ENCODE assay signal across 8 cellular contexts in genomic region chr1:52365746-52366516, GRCh38. TPM values are rescaled to one million over a fixed set of nuclear protein-coding genes. Genes with fewer than 3 reads are reported as not detected.
A peak's percentile ranks its signal among the peaks of the same experiment; 100 is the strongest.
DNase-seq lines count a peak whose midpoint lies in the region; ATAC-seq and TF ChIP-seq lines count a peak whose summit lies in the region.

TSS of gene CC2D1B (minus strand) at chr1:52366205. CDS start at chr1:52364620, 1,585 bp downstream.

- H3K9ac ChIP-seq in KMS-11: peak within 1 kb of the TSS; percentile 73

- peak; percentile 94 for DNase-seq in DMS79 treated with DMSO at 0.1 percent for 48 hours (lab: John Stamatoyannopoulos, UW)
- DNase-seq in Peyer's patch: peak; percentile 97 to 100 (median 99)
- DNase-seq in activated T-cell treated with anti-CD3 and anti-CD28 coated beads, Interleukin-2, amount 50 U/mL, for 48 hours: peak; percentile 99
- peak; percentile 96 to 99 for DNase-seq in stimulated activated CD8-positive, alpha-beta memory T cell treated with anti-CD3 and anti-CD28 coated beads, Interleukin-7, amount 100 ng/mL, for 4 hours (ENCODE audit: low read depth in 2 of 2)

- peak within 1 kb of the TSS; percentile 80 for H2AFZ ChIP-seq in KMS-11 (ENCODE audit: low read depth)

- H3K36me3 ChIP-seq in KMS-11 (ENCODE audit: insufficient read depth) (no peaks in the 10 kb centered on the region), Peyer's patch (peaks cover 0 to 21% (median 0%) of the 10 kb centered on the region in 3 donors), muscle layer of duodenum (ENCODE audit: control insufficient read depth in 1 of 2, insufficient read depth in 2 of 2, low read length in 2 of 2) (peaks cover 15 to 22% of the 10 kb centered on the region in 2 donors)

- peak within 1 kb of the TSS; percentile 96 for H3K4me2 ChIP-seq in KMS-11

- no peaks in the 10 kb centered on the region for H3K27me3 ChIP-seq in KMS-11 (ENCODE audit: insufficient read depth, low read depth)
- no peaks in the 10 kb centered on the region for H3K27me3 ChIP-seq in Peyer's patch
- H3K27me3 ChIP-seq in muscle layer of duodenum (ENCODE audit: low read depth, low read length): no peaks in the 10 kb centered on the region

- H4K20me1 ChIP-seq in KMS-11 (ENCODE audit: insufficient read depth): no peaks in the 10 kb centered on the region

- H3K9me3 ChIP-seq in Peyer's patch (no peaks in the 10 kb centered on the region), muscle layer of duodenum (ENCODE audit: control insufficient read depth in 1 of 2, low read length in 2 of 2) (no peaks in the 10 kb centered on the region)

- peak within 1 kb of the TSS; percentile 99 for H3K4me3 ChIP-seq in KMS-11 (IDR thresholded peaks at IDR 0.05; ENCODE audit: insufficient read depth, low read depth, low read length)
- peak within 1 kb of the TSS; percentile 91 to 93 (median 91) for H3K4me3 ChIP-seq in Peyer's patch
- peak within 1 kb of the TSS; percentile 82 to 95 for H3K4me3 ChIP-seq in muscle layer of duodenum (ENCODE audit: low read depth in 1 of 2, low read length in 2 of 2)

- peak; percentile 87 for ATAC-seq in GM21737 (IDR thresholded peaks at IDR 0.05; ENCODE audit: unreplicated experiment)
- ATAC-seq in esophagus mucosa: peak; percentile 95

- TF ChIP-seq CTCF in KMS-11 (conservative IDR thresholded peaks at IDR 0.05; ENCODE audit: low read depth, low read length): no peak
- peak in 4 of 6 experiments; percentile 40 to 61 (median 57) for TF ChIP-seq CTCF in Peyer's patch (IDR thresholded peaks at IDR 0.05)

- H3K27ac ChIP-seq in KMS-11 (peak within 1 kb of the TSS; percentile 52), Peyer's patch (peak within 1 kb of the TSS; percentile 94 to 99 (median 96)), muscle layer of duodenum (ENCODE audit: low read length) (peak within 1 kb of the TSS; percentile 84)

- H3K4me1 ChIP-seq in KMS-11 (ENCODE audit: low read depth, poor library complexity, severe bottlenecking) (peaks cover 24% of the 10 kb centered on the region), Peyer's patch (peaks cover 3 to 13% (median 8%) of the 10 kb centered on the region in 4 donors), muscle layer of duodenum (ENCODE audit: control insufficient read depth in 1 of 2, insufficient read depth in 2 of 2, low read length in 2 of 2) (peaks cover 6 to 20% of the 10 kb centered on the region in 2 donors)

- TF ChIP-seq POLR2A in Peyer's patch (IDR thresholded peaks at IDR 0.05): peak; percentile 93 to 95

- H3K79me2 ChIP-seq in KMS-11 (ENCODE audit: insufficient read depth, low read depth): peaks cover 15% of the 10 kb centered on the region; the same call in 1 of the 2 replicates

RNA-seq across cellular contexts. Expression of gene CC2D1B, which starts in this region (rescaled TPM):
- total RNA-seq in Peyer's patch: 10 to 100 TPM; 48.4 to 61.2 (median 52.2) TPM
- 14.3 TPM for total RNA-seq in esophagus mucosa

Comparison
In these comparisons a context has a peak if more than half of its experiments do, and no peak if none do; other contexts are left out.
1. Peak in every context shown above with its lines: DNase-seq, ATAC-seq, H3K4me3 ChIP-seq and H3K27ac ChIP-seq.